1 cellular context compared by ENCODE assay signal in the genomic region with DNA sequence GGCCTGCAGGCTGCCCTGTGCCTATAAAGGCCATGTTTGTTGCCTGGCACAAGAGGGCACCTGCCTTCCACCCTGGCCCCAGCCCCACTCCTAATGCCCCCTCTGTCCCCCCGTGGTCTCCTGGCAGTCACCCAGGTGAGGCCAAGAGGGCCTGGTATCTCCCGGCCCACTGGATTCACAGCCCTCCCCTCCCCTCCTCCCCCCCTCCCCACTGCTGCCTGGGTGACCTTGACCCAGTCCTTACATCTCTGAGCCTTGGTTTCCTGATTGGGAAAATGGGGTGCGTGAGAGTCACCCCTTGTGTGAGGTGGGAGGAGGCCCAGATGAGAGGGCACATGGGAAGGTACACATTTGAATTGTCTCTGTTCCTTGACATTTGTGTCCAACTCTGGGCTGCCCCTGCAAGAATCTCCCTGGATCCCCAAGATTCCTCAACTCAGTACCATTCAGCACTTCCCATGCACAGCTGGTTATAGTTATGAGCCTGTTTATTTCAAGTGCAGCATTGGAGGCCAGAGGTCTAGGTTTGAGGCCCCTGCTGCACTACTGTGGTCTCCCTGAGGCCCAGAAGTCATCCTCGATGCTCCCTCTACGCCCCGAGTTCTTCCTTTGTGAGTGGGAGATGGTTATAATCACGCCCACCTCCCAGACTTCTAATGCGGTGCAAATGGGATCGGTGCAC.
TF ChIP-seq lines count a peak whose summit lies in the region.

No MANE protein-coding gene starts in this region.

TF ChIP-seq in SK-N-SH, 30 proteins besides CTCF, POLR2A, EP300 and RAD21 (continued from another document):
- TF ChIP-seq, protein P1, sequence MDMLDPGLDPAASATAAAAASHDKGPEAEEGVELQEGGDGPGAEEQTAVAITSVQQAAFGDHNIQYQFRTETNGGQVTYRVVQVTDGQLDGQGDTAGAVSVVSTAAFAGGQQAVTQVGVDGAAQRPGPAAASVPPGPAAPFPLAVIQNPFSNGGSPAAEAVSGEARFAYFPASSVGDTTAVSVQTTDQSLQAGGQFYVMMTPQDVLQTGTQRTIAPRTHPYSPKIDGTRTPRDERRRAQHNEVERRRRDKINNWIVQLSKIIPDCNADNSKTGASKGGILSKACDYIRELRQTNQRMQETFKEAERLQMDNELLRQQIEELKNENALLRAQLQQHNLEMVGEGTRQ (IDR thresholded peaks at IDR 0.05; ENCODE audit: borderline replicate concordance, low read depth, low read length) = no peak
- TF ChIP-seq, protein P2, sequence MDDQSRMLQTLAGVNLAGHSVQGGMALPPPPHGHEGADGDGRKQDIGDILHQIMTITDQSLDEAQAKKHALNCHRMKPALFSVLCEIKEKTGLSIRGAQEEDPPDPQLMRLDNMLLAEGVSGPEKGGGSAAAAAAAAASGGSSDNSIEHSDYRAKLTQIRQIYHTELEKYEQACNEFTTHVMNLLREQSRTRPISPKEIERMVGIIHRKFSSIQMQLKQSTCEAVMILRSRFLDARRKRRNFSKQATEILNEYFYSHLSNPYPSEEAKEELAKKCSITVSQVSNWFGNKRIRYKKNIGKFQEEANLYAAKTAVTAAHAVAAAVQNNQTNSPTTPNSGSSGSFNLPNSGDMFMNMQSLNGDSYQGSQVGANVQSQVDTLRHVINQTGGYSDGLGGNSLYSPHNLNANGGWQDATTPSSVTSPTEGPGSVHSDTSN (IDR thresholded peaks at IDR 0.05) = no peak
- TF ChIP-seq IRF3 (IDR thresholded peaks at IDR 0.05; ENCODE audit: low read depth, low read length) (no peak), MXI1 (IDR thresholded peaks at IDR 0.05; ENCODE audit: low read depth, low read length) (no peak), TAF1 (IDR thresholded peaks at IDR 0.05; ENCODE audit: borderline replicate concordance, low read depth, low read length) (no peak), RFX5 (IDR thresholded peaks at IDR 0.05; ENCODE audit: low read length) (no peak), FOXM1 (IDR thresholded peaks at IDR 0.05; ENCODE audit: low read depth) (no peak), MEF2A (IDR thresholded peaks at IDR 0.05; ENCODE audit: borderline replicate concordance, low read depth) (no peak)
- TF ChIP-seq, protein P3, sequence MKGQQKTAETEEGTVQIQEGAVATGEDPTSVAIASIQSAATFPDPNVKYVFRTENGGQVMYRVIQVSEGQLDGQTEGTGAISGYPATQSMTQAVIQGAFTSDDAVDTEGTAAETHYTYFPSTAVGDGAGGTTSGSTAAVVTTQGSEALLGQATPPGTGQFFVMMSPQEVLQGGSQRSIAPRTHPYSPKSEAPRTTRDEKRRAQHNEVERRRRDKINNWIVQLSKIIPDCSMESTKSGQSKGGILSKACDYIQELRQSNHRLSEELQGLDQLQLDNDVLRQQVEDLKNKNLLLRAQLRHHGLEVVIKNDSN (IDR thresholded peaks at IDR 0.05; ENCODE audit: borderline replicate concordance, low read depth) = no peak
